In the genomic region with DNA sequence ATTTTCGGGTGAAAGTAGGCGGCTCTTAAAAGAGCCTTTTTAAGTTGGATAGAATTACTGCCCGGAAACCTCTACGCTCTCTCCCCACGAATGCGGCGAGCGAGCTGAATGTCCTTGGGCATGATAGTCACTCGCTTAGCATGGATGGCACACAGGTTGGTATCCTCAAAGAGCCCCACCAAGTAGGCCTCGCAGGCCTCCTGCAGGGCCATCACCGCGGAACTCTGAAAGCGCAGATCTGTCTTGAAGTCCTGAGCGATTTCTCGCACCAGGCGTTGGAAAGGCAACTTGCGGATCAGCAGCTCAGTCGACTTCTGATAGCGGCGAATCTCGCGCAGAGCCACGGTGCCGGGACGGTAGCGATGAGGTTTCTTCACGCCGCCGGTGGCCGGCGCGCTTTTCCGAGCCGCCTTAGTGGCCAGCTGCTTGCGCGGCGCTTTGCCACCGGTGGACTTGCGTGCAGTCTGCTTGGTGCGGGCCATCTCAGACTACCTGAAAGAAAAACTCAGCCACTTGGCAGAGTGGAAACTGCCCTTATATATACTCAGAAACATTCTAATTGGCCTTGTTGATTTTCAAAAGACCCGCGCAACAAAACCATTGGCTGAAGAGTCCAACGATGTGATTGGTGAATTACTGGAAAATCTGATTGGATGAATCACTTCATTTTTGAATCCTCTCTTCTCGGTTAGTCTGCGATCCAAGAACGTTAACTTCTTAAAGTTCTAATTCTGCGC, we compare ENCODE assay signal across 8 cellular contexts.
DNase-seq lines count a peak whose midpoint lies in the region; ATAC-seq and TF ChIP-seq lines count a peak whose summit lies in the region.

No MANE protein-coding gene starts in this region.

- H3K4me3 ChIP-seq in dorsolateral prefrontal cortex (peak overlapping the region; percentile 12 to 68 (median 49)), lower leg skin (ENCODE audit: low read depth, poor library complexity, severe bottlenecking) (no peak overlapping the region), SJCRH30 (no peak overlapping the region)

- peak; percentile 32 for ATAC-seq in HG02759 (IDR thresholded peaks at IDR 0.05; ENCODE audit: unreplicated experiment)

- intact Hi-C loops in dorsolateral prefrontal cortex (cut with DNase I): loop anchor here in 1 of 2 donors (5.0 kb wide), 1 partner anchor 54 kb away; a partner anchor contains a TSS
- intact Hi-C loops in lower leg skin (cut with DNase I; ENCODE audit: low total_unique reads): no loop called here

- H3K27ac ChIP-seq in dorsolateral prefrontal cortex (peak overlapping the region in 23 of 59 donors; percentile 6 to 82 (median 52)), SJCRH30 (no peak overlapping the region)

- 3 to 9% methylated on average over 20 to 44 of the region's 47 CpGs for WGBS in lower leg skin, 2 donors

- H3K36me3 ChIP-seq in SJCRH30: no peaks in the 10 kb centered on the region

- TF ChIP-seq CTCF in dorsolateral prefrontal cortex (IDR thresholded peaks at IDR 0.05 in 54 of 56, conservative IDR thresholded peaks at IDR 0.05 in 2 of 56; ENCODE audit: low read depth in 1 of 56, partially characterized antibody in 56 of 56) (no peak), lower leg skin (IDR thresholded peaks at IDR 0.05) (no peak)

- no peaks in the 10 kb centered on the region for H3K4me1 ChIP-seq in SJCRH30

- no peaks in the 10 kb centered on the region for H3K9me3 ChIP-seq in SJCRH30 (replicated peaks)

- DNase-seq in NCI-H2196 (lab: John Stamatoyannopoulos, UW; ENCODE audit: unreplicated experiment): peak; percentile 89
- peak; percentile 70 to 74 for DNase-seq in activated CD4-positive, alpha-beta T cell treated with anti-CD3 and anti-CD28 coated beads, Interleukin-2, amount 50 U/mL, for 4 hours
- DNase-seq in dorsolateral prefrontal cortex: peak in 3 of 10 donors; percentile 40 to 41 (median 40)
- DNase-seq in lower leg skin (ENCODE audit: low spot score in 2 of 2): peak; percentile 79 to 90
- peak in 2 of 3 donors; percentile 55 to 58 for DNase-seq in stimulated activated CD4-positive, alpha-beta T cell treated with anti-CD3 and anti-CD28 coated beads, TNF-alpha, amount 100 ng/mL, for 48 hours (ENCODE audit: low read depth in 3 of 3)
- DNase-seq in SJCRH30: no peak

- H3K27me3 ChIP-seq in dorsolateral prefrontal cortex (peaks cover 3 to 75% (median 57%) of the 10 kb centered on the region in 45 donors), SJCRH30 (no peaks in the 10 kb centered on the region)

- TF ChIP-seq POLR2A in GM10847 (IDR thresholded peaks at IDR 0.05; ENCODE audit: extremely low read depth, insufficient read length) (peak; percentile 99), lower leg skin (IDR thresholded peaks at IDR 0.05) (no peak)

Comparison
In these comparisons a context has a peak if more than half of its experiments do, and no peak if none do; other contexts are left out.
1. DNase-seq: peak in NCI-H2196 (single experiment), activated CD4-positive, alpha-beta T cell treated with anti-CD3 and anti-CD28 coated beads, Interleukin-2, amount 50 U/mL, for 4 hours (2 of 2), lower leg skin (2 of 2) and stimulated activated CD4-positive, alpha-beta T cell treated with anti-CD3 and anti-CD28 coated beads, TNF-alpha, amount 100 ng/mL, for 48 hours (2 of 3); none in SJCRH30 (0 of 2).
2. H3K4me3 ChIP-seq: peak in dorsolateral prefrontal cortex (59 of 59); none in lower leg skin (single experiment) and SJCRH30 (single experiment).